Comparison of ENCODE assay signal across 11 cellular contexts in the genomic region with DNA sequence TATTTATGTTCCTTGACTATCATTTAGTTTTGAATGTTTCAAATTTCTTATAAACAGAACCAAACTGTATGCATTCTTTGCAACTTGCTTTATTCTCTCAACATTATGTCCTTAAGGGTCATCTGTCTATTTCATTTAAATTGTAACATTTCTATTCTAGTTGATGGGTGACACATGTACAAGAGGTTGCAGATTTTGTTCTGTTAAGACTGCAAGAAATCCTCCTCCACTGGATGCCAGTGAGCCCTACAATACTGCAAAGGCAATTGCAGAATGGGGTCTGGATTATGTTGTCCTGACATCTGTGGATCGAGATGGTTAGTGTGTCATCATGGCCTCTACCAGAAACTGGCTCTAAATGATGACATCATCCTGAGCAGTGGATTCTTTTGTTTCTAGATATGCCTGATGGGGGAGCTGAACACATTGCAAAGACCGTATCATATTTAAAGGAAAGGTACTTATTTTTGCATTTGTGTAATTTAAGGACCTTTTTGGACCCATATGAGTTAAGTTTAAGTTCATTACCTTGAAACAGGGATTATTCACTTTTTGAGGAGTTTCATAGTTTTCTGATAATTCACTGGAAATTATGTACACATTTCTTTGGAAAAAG. TPM values are rescaled to one million over a fixed set of nuclear protein-coding genes. Genes with fewer than 3 reads are reported as not detected.
DNase-seq lines count a peak whose midpoint lies in the region; ATAC-seq and TF ChIP-seq lines count a peak whose summit lies in the region.
"Had no signal": no experiment of that assay in that cellular context is flagged by ENCODE, and none has a peak within 500 bp of the region (broad histone marks: within the 10 kb centered on the region; RNA-seq: fewer than 3 reads in every experiment).

No MANE protein-coding gene starts in this region.

- peaks cover 20% of the 10 kb centered on the region for H3K4me1 Mint-ChIP-seq in activated naive CD4-positive, alpha-beta T cell treated with anti-CD3 and anti-CD28 coated beads, Interleukin-2, amount 50 U/mL, for 24 hours
- no peaks in the 10 kb centered on the region for H3K4me1 Mint-ChIP-seq in endothelial cell (ENCODE audit: unreplicated experiment)

- H3K9me3 ChIP-seq in PC-3 (ENCODE audit: low read length), result no peaks in the 10 kb centered on the region
- H3K9me3 ChIP-seq: tibial artery had no signal

- DNase-seq in activated naive CD4-positive, alpha-beta T cell treated with Interleukin-2 at 50 U/mL for 16 hours, result no peak
- DNase-seq in PC-3 (peak; percentile 32), endothelial cell (ENCODE audit: low spot score) (no peak), omental fat pad (ENCODE audit: low spot score) (no peak)
- DNase-seq: cortex of kidney, tibial artery had no signal

- TF ChIP-seq CTCF in PC-3 (conservative IDR thresholded peaks at IDR 0.05; ENCODE audit: low read depth, low read length) (peak; percentile 43), endothelial cell (IDR thresholded peaks at IDR 0.05; ENCODE audit: unreplicated experiment) (no peak), omental fat pad (IDR thresholded peaks at IDR 0.05) (no peak)

- H3K36me3 Mint-ChIP-seq in activated naive CD4-positive, alpha-beta T cell treated with anti-CD3 and anti-CD28 coated beads, Interleukin-2, amount 50 U/mL, for 24 hours, result peaks cover 8% of the 10 kb centered on the region
- peaks cover 5% of the 10 kb centered on the region for H3K36me3 Mint-ChIP-seq in endothelial cell (ENCODE audit: low read depth, unreplicated experiment)

- intact Hi-C loops in PC-3 (cut with micrococcal nuclease), result loop anchor here (5.0 to 10.0 kb wide), 2 partner anchors 62 to 510 kb away; partner anchors contain the start of genes PDS5A and UGDH

- H3F3A ChIP-seq in PC-3 (ENCODE audit: low read length, unreplicated experiment), result no peaks in the 10 kb centered on the region

- no peak overlapping the region for H3K9ac ChIP-seq in PC-3 (ENCODE audit: low read length)
- H3K9ac ChIP-seq: parathyroid adenoma had no signal

- H3K27ac ChIP-seq in PC-3 (ENCODE audit: low read length) (no peak overlapping the region), temporal lobe (ENCODE audit: low read depth, low read length) (peak overlapping the region; percentile 25)
- H3K27ac ChIP-seq: parathyroid adenoma, tibial artery had no signal

- H3K36me3 ChIP-seq in PC-3 (ENCODE audit: low read depth, low read length), result no peaks in the 10 kb centered on the region; the same call in 1 of the 2 replicates

- H3K9me2 ChIP-seq in PC-3 (replicated peaks; ENCODE audit: low read length), result no peaks in the 10 kb centered on the region

- no TSS peak for BruUV-seq in PC-3 (replicated peaks; lab: Mats Ljungman, UMichigan)

- H3K27me3 Mint-ChIP-seq in activated naive CD4-positive, alpha-beta T cell treated with anti-CD3 and anti-CD28 coated beads, Interleukin-2, amount 50 U/mL, for 24 hours, result no peaks in the 10 kb centered on the region
- H3K27me3 Mint-ChIP-seq in endothelial cell (ENCODE audit: unreplicated experiment), result no peaks in the 10 kb centered on the region

- POLR2A ChIA-PET in PC-3 (lab: Charles Lee; ENCODE audit: unreplicated experiment), result no interaction called here

- H3K4me3 ChIP-seq in PC-3 (ENCODE audit: low read length), result no peak overlapping the region
- H3K4me3 ChIP-seq: tibial artery had no signal

- no peak overlapping the region for H3K4me3 Mint-ChIP-seq in activated naive CD4-positive, alpha-beta T cell treated with anti-CD3 and anti-CD28 coated beads, Interleukin-2, amount 50 U/mL, for 24 hours
- peak overlapping the region; percentile 27 for H3K4me3 Mint-ChIP-seq in endothelial cell (ENCODE audit: unreplicated experiment)

- H3K79me2 ChIP-seq in PC-3 (ENCODE audit: low read length), result peaks cover 10% of the 10 kb centered on the region
- H3K79me2 ChIP-seq: parathyroid adenoma had no signal

- H3K4me2 ChIP-seq in PC-3 (ENCODE audit: low read length), result no peak overlapping the region

- peak overlapping the region; percentile 3 for H3K27ac Mint-ChIP-seq in activated naive CD4-positive, alpha-beta T cell treated with anti-CD3 and anti-CD28 coated beads, Interleukin-2, amount 50 U/mL, for 24 hours
- no peak overlapping the region for H3K27ac Mint-ChIP-seq in endothelial cell (ENCODE audit: unreplicated experiment)

- ATAC-seq in PC-3 (peak; percentile 33; the same call in 1 of the 2 replicates), GM21576 (IDR thresholded peaks at IDR 0.05; ENCODE audit: unreplicated experiment) (no peak), HG03097 (IDR thresholded peaks at IDR 0.05; ENCODE audit: low FRiP score, unreplicated experiment) (no peak), omental fat pad (ENCODE audit: low FRiP score) (no peak)

- H4K20me1 ChIP-seq in PC-3 (ENCODE audit: low read length), result no peaks in the 10 kb centered on the region

- H2AFZ ChIP-seq in PC-3 (ENCODE audit: low read length), result peak overlapping the region; percentile 80
- H2AFZ ChIP-seq: parathyroid adenoma had no signal

- CTCF ChIA-PET in PC-3 (lab: Charles Lee), result no interaction called here

- H3K27me3 ChIP-seq in PC-3 (ENCODE audit: low read length), result no peaks in the 10 kb centered on the region
- H3K27me3 ChIP-seq: tibial artery had no signal

- no peaks in the 10 kb centered on the region for H3K9me3 Mint-ChIP-seq in activated naive CD4-positive, alpha-beta T cell treated with anti-CD3 and anti-CD28 coated beads, Interleukin-2, amount 50 U/mL, for 24 hours
- H3K9me3 Mint-ChIP-seq in endothelial cell (ENCODE audit: unreplicated experiment), result no peaks in the 10 kb centered on the region

- H3K4me1 ChIP-seq in PC-3 (ENCODE audit: insufficient read depth, low read length), result peaks cover 17% of the 10 kb centered on the region; the same call in 1 of the 2 replicates

RNA-seq across cellular contexts. Expression of gene LIAS, which starts 6.1 kb away (rescaled TPM):
- total RNA-seq in PC-3 (2014; rRNA removed), result 6.6 and 8.3 TPM in 2 replicates
- 9.8 TPM for total RNA-seq in endothelial cell (ENCODE audit: unreplicated experiment)
- 8.4 TPM for total RNA-seq in temporal lobe
- total RNA-seq in omental fat pad, result 10 to 100 TPM in 2 of 4 donors, 1 to 10 TPM in 2; 5.2 to 25.2 (median 10.4) TPM

RNA-seq across cellular contexts. Expression of gene RPL9, which starts 6.3 kb away (rescaled TPM):
- total RNA-seq in PC-3 (2014; rRNA removed), result 1,291 and 1,298 TPM in 2 replicates
- 1,562 TPM for total RNA-seq in endothelial cell (ENCODE audit: unreplicated experiment)
- total RNA-seq in temporal lobe, result 1,886 TPM
- total RNA-seq in omental fat pad, result 1,000 to 10,000 TPM; 2,923 to 4,543 (median 3,766) TPM

RNA-seq across cellular contexts. Expression of gene KLB, which starts 58.3 kb away (rescaled TPM):
- total RNA-seq in PC-3 (2014; rRNA removed) (not detected in 2 replicates), endothelial cell (ENCODE audit: unreplicated experiment) (not detected), temporal lobe (0.25 TPM), omental fat pad (10 to 100 TPM in 2 of 4 donors, 1 to 10 TPM in 2; 7.9 to 70.9 (median 12.1) TPM)
